28 cellular contexts compared by ENCODE assay signal in genomic region chr20:36686944-36687343, GRCh38. TPM values are rescaled to one million over a fixed set of nuclear protein-coding genes. Genes with fewer than 3 reads are reported as not detected.
DNase-seq lines count a peak whose midpoint lies in the region; ATAC-seq lines count a peak whose summit lies in the region.
"Had no signal": no experiment of that assay in that cellular context is flagged by ENCODE, and none has a peak within 500 bp of the region (broad histone marks: within the 10 kb centered on the region; RNA-seq: fewer than 3 reads in every experiment).

No MANE protein-coding gene starts in this region.

- no peaks in the 10 kb centered on the region for H3K36me3 Mint-ChIP-seq in activated T-cell treated with anti-CD3 and anti-CD28 coated beads, Interleukin-2, amount 50 U/mL, for 72 hours (ENCODE audit: insufficient read depth in 2 of 2)
- H3K36me3 Mint-ChIP-seq in activated T-cell treated with anti-CD3 and anti-CD28 coated beads, Interleukin-2, amount 50 U/mL, for 4 hours (ENCODE audit: insufficient read depth) = peaks cover 21% of the 10 kb centered on the region
- H3K36me3 Mint-ChIP-seq in CD4-positive, CD25-positive, alpha-beta regulatory T cell = peaks cover 21% of the 10 kb centered on the region
- peaks cover 11% of the 10 kb centered on the region for H3K36me3 Mint-ChIP-seq in effector memory CD8-positive, alpha-beta T cell (ENCODE audit: insufficient read depth)

- H3K4me3 ChIP-seq in CD4-positive, CD25-positive, alpha-beta regulatory T cell (ENCODE audit: low read depth, low read length) = no peak overlapping the region
- H3K4me3 ChIP-seq: A549; BLaER1 treated with 17β-estradiol and CSF1 and Interleukin-3, amounts not matched to agents 10 nM and 100 nM; GM12878 had no signal

- H3K4me3 Mint-ChIP-seq in activated T-cell treated with anti-CD3 and anti-CD28 coated beads, Interleukin-2, amount 50 U/mL, for 72 hours = no peak overlapping the region
- H3K4me3 Mint-ChIP-seq in activated T-cell treated with anti-CD3 and anti-CD28 coated beads, Interleukin-2, amount 50 U/mL, for 4 hours = no peak overlapping the region
- no peak overlapping the region for H3K4me3 Mint-ChIP-seq in CD4-positive, CD25-positive, alpha-beta regulatory T cell
- H3K4me3 Mint-ChIP-seq in effector memory CD8-positive, alpha-beta T cell = no peak overlapping the region
- H3K4me3 Mint-ChIP-seq: B cell; CD4-positive, alpha-beta memory T cell; CD8-positive, alpha-beta memory T cell had no signal

- H3K27me3 Mint-ChIP-seq in activated T-cell treated with anti-CD3 and anti-CD28 coated beads, Interleukin-2, amount 50 U/mL, for 72 hours (ENCODE audit: low read depth) = no peaks in the 10 kb centered on the region
- H3K27me3 Mint-ChIP-seq in activated T-cell treated with anti-CD3 and anti-CD28 coated beads, Interleukin-2, amount 50 U/mL, for 4 hours (ENCODE audit: low read depth) = no peaks in the 10 kb centered on the region
- H3K27me3 Mint-ChIP-seq in CD4-positive, CD25-positive, alpha-beta regulatory T cell = no peaks in the 10 kb centered on the region
- no peaks in the 10 kb centered on the region for H3K27me3 Mint-ChIP-seq in effector memory CD8-positive, alpha-beta T cell
- H3K27me3 Mint-ChIP-seq: B cell; CD4-positive, alpha-beta memory T cell; CD8-positive, alpha-beta memory T cell had no signal

- H3K36me3 ChIP-seq in CD4-positive, CD25-positive, alpha-beta regulatory T cell (ENCODE audit: control insufficient read depth, insufficient read depth, low read length) = peaks cover 26% of the 10 kb centered on the region

- no peak for DNase-seq in activated T-cell treated with anti-CD3 and anti-CD28 coated beads, Interleukin-2, amount 50 U/mL, for 72 hours
- DNase-seq in activated T-cell treated with anti-CD3 and anti-CD28 coated beads, Interleukin-2, amount 50 U/mL, for 4 hours = no peak
- no peak for DNase-seq in CD4-positive, CD25-positive, alpha-beta regulatory T cell
- DNase-seq in amniotic epithelial cell (ENCODE audit: low read depth) (peak; percentile 11), NCI-H748 treated with DMSO at 0.1 percent for 48 hours (lab: John Stamatoyannopoulos, UW) (no peak), epidermal melanocyte (ENCODE audit: insufficient read length, low spot score) (no peak)
- DNase-seq in effector memory CD8-positive, alpha-beta T cell = no peak
- DNase-seq: AML-193; CD4-positive, alpha-beta memory T cell; CD8-positive, alpha-beta memory T cell; COR-L47; DMS 273 treated with DMSO at 0.1 percent for 48 hours; DMS153; DMS53; DMS79; DND-41; EL; GDM1 had no signal

- ATAC-seq in activated T-cell treated with anti-CD3 and anti-CD28 coated beads, Interleukin-2, amount 50 U/mL, for 72 hours (replicated peaks in 1 of 2) = no peak
- ATAC-seq in activated T-cell treated with anti-CD3 and anti-CD28 coated beads, Interleukin-2, amount 50 U/mL, for 4 hours = no peak
- ATAC-seq in CD4-positive, CD25-positive, alpha-beta regulatory T cell (ENCODE audit: low read depth in 2 of 2) = no peak
- ATAC-seq in effector memory CD8-positive, alpha-beta T cell (replicated peaks) = no peak
- no peak for ATAC-seq in HG03442 (IDR thresholded peaks at IDR 0.05; ENCODE audit: unreplicated experiment)
- ATAC-seq: A549, GM12878 had no signal

- no peaks in the 10 kb centered on the region for H3K4me1 Mint-ChIP-seq in activated T-cell treated with anti-CD3 and anti-CD28 coated beads, Interleukin-2, amount 50 U/mL, for 72 hours (ENCODE audit: low read depth)
- no peaks in the 10 kb centered on the region for H3K4me1 Mint-ChIP-seq in activated T-cell treated with anti-CD3 and anti-CD28 coated beads, Interleukin-2, amount 50 U/mL, for 4 hours (ENCODE audit: low read depth)
- H3K4me1 Mint-ChIP-seq in CD4-positive, CD25-positive, alpha-beta regulatory T cell = no peaks in the 10 kb centered on the region
- H3K4me1 Mint-ChIP-seq in effector memory CD8-positive, alpha-beta T cell (ENCODE audit: low read depth in 2 of 2) = no peaks in the 10 kb centered on the region
- H3K4me1 Mint-ChIP-seq: B cell; CD4-positive, alpha-beta memory T cell; CD8-positive, alpha-beta memory T cell had no signal

- H3K27ac Mint-ChIP-seq in activated T-cell treated with anti-CD3 and anti-CD28 coated beads, Interleukin-2, amount 50 U/mL, for 72 hours = peak overlapping the region; percentile 41
- peak overlapping the region in 2 of 3 donors; percentile 21 to 65 for H3K27ac Mint-ChIP-seq in CD4-positive, CD25-positive, alpha-beta regulatory T cell
- H3K27ac Mint-ChIP-seq in effector memory CD8-positive, alpha-beta T cell = peak overlapping the region; percentile 11 to 84
- H3K27ac Mint-ChIP-seq: B cell had no signal

- H3K4me1 ChIP-seq in CD4-positive, CD25-positive, alpha-beta regulatory T cell (ENCODE audit: control insufficient read depth, insufficient read depth, low read length, poor library complexity, severe bottlenecking) = no peaks in the 10 kb centered on the region
- H3K4me1 ChIP-seq: A549 had no signal

- no peaks in the 10 kb centered on the region for H3K9me3 Mint-ChIP-seq in activated T-cell treated with anti-CD3 and anti-CD28 coated beads, Interleukin-2, amount 50 U/mL, for 72 hours
- no peaks in the 10 kb centered on the region for H3K9me3 Mint-ChIP-seq in activated T-cell treated with anti-CD3 and anti-CD28 coated beads, Interleukin-2, amount 50 U/mL, for 4 hours
- no peaks in the 10 kb centered on the region for H3K9me3 Mint-ChIP-seq in CD4-positive, CD25-positive, alpha-beta regulatory T cell
- H3K9me3 Mint-ChIP-seq in effector memory CD8-positive, alpha-beta T cell = no peaks in the 10 kb centered on the region
- H3K9me3 Mint-ChIP-seq: CD8-positive, alpha-beta memory T cell had no signal

- H3K9me3 ChIP-seq in CD4-positive, CD25-positive, alpha-beta regulatory T cell (ENCODE audit: control insufficient read depth in 2 of 2, low read length in 2 of 2) = no peaks in the 10 kb centered on the region
- H3K9me3 ChIP-seq: A549; BLaER1 treated with 17β-estradiol and CSF1 and Interleukin-3, amounts not matched to agents 10 nM and 100 nM had no signal

- no peaks in the 10 kb centered on the region for H3K27me3 ChIP-seq in CD4-positive, CD25-positive, alpha-beta regulatory T cell (ENCODE audit: control insufficient read depth, insufficient read depth, low read length)
- H3K27me3 ChIP-seq: BLaER1 treated with 17β-estradiol and CSF1 and Interleukin-3, amounts not matched to agents 10 nM and 100 nM had no signal

- H3K27ac ChIP-seq in CD4-positive, CD25-positive, alpha-beta regulatory T cell (ENCODE audit: insufficient read depth, low read length, poor library complexity, severe bottlenecking) = no peak overlapping the region
- H3K27ac ChIP-seq: 22Rv1, A549, C4-2B had no signal

RNA-seq across cellular contexts. Expression of gene SLA2, which starts 40.9 kb away (rescaled TPM):
- total RNA-seq in activated T-cell treated with anti-CD3 and anti-CD28 coated beads, Interleukin-2, amount 50 U/mL, for 72 hours = 10 to 100 TPM; 44.9 to 56.6 TPM
- 10 to 100 TPM; 50.3 to 77.0 (median 57.8) TPM for total RNA-seq in activated T-cell treated with anti-CD3 and anti-CD28 coated beads, Interleukin-2, amount 50 U/mL, for 4 hours
- total RNA-seq in CD4-positive, CD25-positive, alpha-beta regulatory T cell = 39.4 TPM
- polyA plus RNA-seq in CD4-positive, CD25-positive, alpha-beta regulatory T cell = 10 to 100 TPM; 11.9 to 17.0 (median 14.7) TPM
- total RNA-seq: A172, Daoy had no signal
- polyA plus RNA-seq: BJ had no signal

RNA-seq across cellular contexts. Expression of gene NDRG3, which starts 58.9 kb away (rescaled TPM):
- 10 to 100 TPM; 22.6 to 25.4 TPM for total RNA-seq in activated T-cell treated with anti-CD3 and anti-CD28 coated beads, Interleukin-2, amount 50 U/mL, for 72 hours
- total RNA-seq in activated T-cell treated with anti-CD3 and anti-CD28 coated beads, Interleukin-2, amount 50 U/mL, for 4 hours = 10 to 100 TPM; 10.4 to 11.8 (median 11.4) TPM
- total RNA-seq in CD4-positive, CD25-positive, alpha-beta regulatory T cell = 26.7 TPM
- 10 to 100 TPM; 46.8 to 57.2 (median 55.1) TPM for polyA plus RNA-seq in CD4-positive, CD25-positive, alpha-beta regulatory T cell
